8 cellular contexts compared by ENCODE assay signal in the genomic region with DNA sequence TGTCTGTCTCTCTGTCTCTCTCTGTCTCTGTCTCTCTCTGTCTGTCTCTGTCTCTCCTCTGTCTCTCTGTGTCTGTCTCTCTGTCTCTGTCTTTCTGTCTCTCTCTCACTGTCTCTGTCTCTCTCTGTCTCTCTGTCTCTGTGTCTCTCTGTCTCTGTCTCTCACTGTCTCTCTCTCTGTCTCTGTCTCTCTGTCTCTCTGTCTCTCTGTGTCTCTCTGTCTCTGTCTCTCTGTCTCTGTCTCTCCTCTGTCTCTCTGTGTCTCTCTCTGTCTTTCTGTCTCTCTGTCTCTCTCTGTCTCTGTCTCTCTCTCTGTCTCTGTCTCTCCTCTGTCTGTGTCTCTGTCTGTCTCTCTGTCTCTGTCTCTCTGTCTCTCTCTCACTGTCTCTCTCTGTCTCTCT. TPM values are rescaled to one million over a fixed set of nuclear protein-coding genes. Genes with fewer than 3 reads are reported as not detected.
DNase-seq lines count a peak whose midpoint lies in the region; ATAC-seq and TF ChIP-seq lines count a peak whose summit lies in the region.
"Had no signal": no experiment of that assay in that cellular context is flagged by ENCODE, and none has a peak within 500 bp of the region (broad histone marks: within the 10 kb centered on the region; RNA-seq: fewer than 3 reads in every experiment).

No MANE protein-coding gene starts in this region.

- H3K4me3 ChIP-seq in HUES6 (ENCODE audit: low read depth, low read length) (peak overlapping the region; percentile 59), brain microvascular endothelial cell (ENCODE audit: low read depth, low read length) (peak overlapping the region; percentile 47), lung (no peak overlapping the region), tibial nerve (peak overlapping the region; percentile 37 to 63 (median 46))

- ATAC-seq in lung (ENCODE audit: insufficient read depth, low FRiP score) (no peak), HG02678 (IDR thresholded peaks at IDR 0.05; ENCODE audit: unreplicated experiment) (no peak), HG02623 (IDR thresholded peaks at IDR 0.05; ENCODE audit: unreplicated experiment) (no peak)
- no peak for ATAC-seq in activated naive CD8-positive, alpha-beta T cell treated with anti-CD3 and anti-CD28 coated beads, Interleukin-2, amount 50 U/mL, for 24 hours

- H3K27ac ChIP-seq in HUES6 (ENCODE audit: low read depth, low read length) (no peak overlapping the region), brain microvascular endothelial cell (peak overlapping the region; percentile 80), lung (ENCODE audit: low read depth in 1 of 2, low read length in 1 of 2) (peak overlapping the region; percentile 37 to 82), tibial nerve (peak overlapping the region; percentile 76 to 93 (median 89))

- H3K9me3 ChIP-seq in HUES6 (ENCODE audit: control insufficient read depth, insufficient read depth, low read depth, low read length) (no peaks in the 10 kb centered on the region), lung (ENCODE audit: control insufficient read depth in 2 of 2, insufficient read depth in 1 of 2, low read length in 1 of 2) (no peaks in the 10 kb centered on the region), tibial nerve (no peaks in the 10 kb centered on the region)

- no peak for TF ChIP-seq POLR2A in tibial nerve (IDR thresholded peaks at IDR 0.05)

- in situ Hi-C loops in brain microvascular endothelial cell (cut with HindIII; ENCODE audit: low pct_ligation_motif_present, low sequenced_read_pairs), result no loop called here

- H3K27me3 ChIP-seq in HUES6 (ENCODE audit: control insufficient read depth, insufficient read depth, low read length), result peaks cover 18% of the 10 kb centered on the region
- no peaks in the 10 kb centered on the region for H3K27me3 ChIP-seq in brain microvascular endothelial cell (replicated peaks)
- no peaks in the 10 kb centered on the region for H3K27me3 ChIP-seq in lung (ENCODE audit: control insufficient read depth, insufficient read depth)
- no peaks in the 10 kb centered on the region for H3K27me3 ChIP-seq in tibial nerve

- TF ChIP-seq CTCF in brain microvascular endothelial cell (IDR thresholded peaks at IDR 0.05; ENCODE audit: low read depth, low read length, missing control alignments), result no peak
- TF ChIP-seq CTCF in lung (IDR thresholded peaks at IDR 0.05; ENCODE audit: control extremely low read depth, extremely low read depth), result no peak
- TF ChIP-seq CTCF in tibial nerve (IDR thresholded peaks at IDR 0.05), result no peak

- H3K27ac Mint-ChIP-seq in activated naive CD8-positive, alpha-beta T cell treated with anti-CD3 and anti-CD28 coated beads, Interleukin-2, amount 50 U/mL, for 24 hours, result no peak overlapping the region
- H3K27ac Mint-ChIP-seq: activated CD4-positive, alpha-beta T cell treated with anti-CD3 and anti-CD28 coated beads, Interleukin-2, amount 10 ng/mL, durations not matched to agents 24 days and 14 days had no signal

- no peak overlapping the region for H3K4me3 Mint-ChIP-seq in activated naive CD8-positive, alpha-beta T cell treated with anti-CD3 and anti-CD28 coated beads, Interleukin-2, amount 50 U/mL, for 24 hours
- H3K4me3 Mint-ChIP-seq: activated CD4-positive, alpha-beta T cell treated with anti-CD3 and anti-CD28 coated beads, Interleukin-2, amount 10 ng/mL, durations not matched to agents 24 days and 14 days had no signal

- peaks cover 20% of the 10 kb centered on the region for H3K4me1 Mint-ChIP-seq in activated naive CD8-positive, alpha-beta T cell treated with anti-CD3 and anti-CD28 coated beads, Interleukin-2, amount 50 U/mL, for 24 hours

- DNase-seq in brain microvascular endothelial cell, result no peak
- no peak for DNase-seq in lung (ENCODE audit: low spot score)
- DNase-seq in tibial nerve (ENCODE audit: low spot score in 2 of 2), result no peak
- no peak for DNase-seq in activated naive CD8-positive, alpha-beta T cell treated with anti-CD3 and anti-CD28 coated beads, Interleukin-2, amount 50 U/mL, for 24 hours

- H3K36me3 ChIP-seq in HUES6 (ENCODE audit: control insufficient read depth, insufficient read depth, low read length), result peaks cover 19% of the 10 kb centered on the region
- H3K36me3 ChIP-seq in brain microvascular endothelial cell (replicated peaks), result peaks cover 18% of the 10 kb centered on the region
- H3K36me3 ChIP-seq in lung (ENCODE audit: control insufficient read depth in 2 of 2, insufficient read depth in 2 of 2, low read length in 2 of 2), result peaks cover 0 to 5% of the 10 kb centered on the region in 2 donors
- peaks cover 0 to 22% (median 0%) of the 10 kb centered on the region in 3 donors for H3K36me3 ChIP-seq in tibial nerve

- TF ChIP-seq EP300 in tibial nerve (IDR thresholded peaks at IDR 0.05), result no peak

- peak overlapping the region; percentile 47 for H3K9ac ChIP-seq in HUES6 (ENCODE audit: low read length)

- peaks cover 11% of the 10 kb centered on the region for H3K27me3 Mint-ChIP-seq in activated naive CD8-positive, alpha-beta T cell treated with anti-CD3 and anti-CD28 coated beads, Interleukin-2, amount 50 U/mL, for 24 hours

- H3K4me1 ChIP-seq in HUES6 (ENCODE audit: control insufficient read depth, insufficient read depth, low read length), result peaks cover 28% of the 10 kb centered on the region; the same call in 1 of the 2 replicates
- H3K4me1 ChIP-seq in lung (ENCODE audit: control insufficient read depth in 2 of 2, insufficient read depth in 2 of 2, low read length in 2 of 2), result peaks cover 0 to 2% of the 10 kb centered on the region in 2 donors
- peaks cover 0 to 61% (median 14%) of the 10 kb centered on the region in 4 donors for H3K4me1 ChIP-seq in tibial nerve

- H3K36me3 Mint-ChIP-seq in activated naive CD8-positive, alpha-beta T cell treated with anti-CD3 and anti-CD28 coated beads, Interleukin-2, amount 50 U/mL, for 24 hours (ENCODE audit: low read depth), result peaks cover 4% of the 10 kb centered on the region

- H3K9me3 Mint-ChIP-seq in activated naive CD8-positive, alpha-beta T cell treated with anti-CD3 and anti-CD28 coated beads, Interleukin-2, amount 50 U/mL, for 24 hours, result no peaks in the 10 kb centered on the region
- H3K9me3 Mint-ChIP-seq: activated CD4-positive, alpha-beta T cell treated with anti-CD3 and anti-CD28 coated beads, Interleukin-2, amount 10 ng/mL, durations not matched to agents 24 days and 14 days had no signal

RNA-seq across cellular contexts. Expression of a gene that starts 0.9 kb away (rescaled TPM):
- total RNA-seq in lung, result 100 to 1,000 TPM; 224 to 399 TPM
- polyA plus RNA-seq in lung, result 100 to 1,000 TPM; 107 to 120 TPM
- total RNA-seq in tibial nerve, result 100 to 1,000 TPM; 356 to 669 (median 427) TPM
